Comparison of ENCODE assay signal across 15 cellular contexts in the genomic region with DNA sequence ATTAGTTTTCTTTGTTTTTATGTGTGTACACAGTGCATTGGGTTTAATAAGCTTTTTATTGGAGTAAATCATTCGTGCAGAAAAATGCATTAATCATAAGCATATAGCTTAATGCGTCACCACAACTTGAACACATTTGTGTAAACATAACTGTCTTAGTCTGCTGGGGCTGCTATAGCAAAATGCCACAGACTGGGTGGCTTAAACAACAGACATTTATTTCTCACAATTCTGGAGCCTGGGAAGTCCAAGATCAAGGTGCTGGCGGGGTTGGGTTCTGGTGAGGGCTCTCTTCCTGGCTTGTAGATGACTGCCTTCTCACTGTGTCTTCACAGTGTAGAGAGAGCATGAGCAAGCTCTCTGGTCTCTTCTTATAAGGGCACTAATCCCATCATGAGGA. TPM values are rescaled to one million over a fixed set of nuclear protein-coding genes. Genes with fewer than 3 reads are reported as not detected.
DNase-seq lines count a peak whose midpoint lies in the region; ATAC-seq, FAIRE-seq and TF ChIP-seq lines count a peak whose summit lies in the region.
"Had no signal": no experiment of that assay in that cellular context is flagged by ENCODE, and none has a peak within 500 bp of the region (broad histone marks: within the 10 kb centered on the region; RNA-seq: fewer than 3 reads in every experiment).

No MANE protein-coding gene starts in this region.

- H3K9ac ChIP-seq in SK-N-SH (peak overlapping the region; percentile 63), smooth muscle cell (ENCODE audit: low read depth) (peak overlapping the region; percentile 36), kidney (ENCODE audit: low read length in 2 of 2) (no peak overlapping the region)

- H3K79me2 ChIP-seq in SK-N-SH (ENCODE audit: insufficient read depth) (no peaks in the 10 kb centered on the region), smooth muscle cell (ENCODE audit: low read depth) (no peaks in the 10 kb centered on the region)

- ATAC-seq in HG03469 (IDR thresholded peaks at IDR 0.05; ENCODE audit: unreplicated experiment): no peak

- peaks cover 52% of the 10 kb centered on the region for H3F3A ChIP-seq in SK-N-SH (replicated peaks; ENCODE audit: insufficient read depth)
- peaks cover 7% of the 10 kb centered on the region for H3F3A ChIP-seq in smooth muscle cell (ENCODE audit: low read depth)

- 30% methylated on average over 3 of the region's 3 CpGs for WGBS in SK-N-SH (ENCODE audit: low lambda C conversion rate)
- 56% methylated on average over 3 of the region's 3 CpGs for WGBS in esophagus muscularis mucosa
- 27% methylated on average over 3 of the region's 3 CpGs for WGBS in smooth muscle cell (ENCODE audit: low lambda C conversion rate)

- POLR2A ChIA-PET in activated CD4-positive, alpha-beta memory T cell treated with anti-CD3 and anti-CD28 coated beads for 36 hours (lab: Charles Lee): interaction anchor here (1.0 kb wide), 1 partner anchor 17 kb away, joined by 3 read pairs; a partner anchor contains a TSS
- POLR2A ChIA-PET in activated CD4-positive, alpha-beta memory T cell treated with anti-CD3 and anti-CD28 coated beads, Interleukin-2, amount 10 ng/mL, durations not matched to agents 7 days and 5 days (lab: Charles Lee): no interaction called here
- POLR2A ChIA-PET in SK-N-SH (lab: Yijun Ruan, JAX): interaction anchor here (1.0 kb wide), 1 partner anchor 19 kb away, joined by 4 read pairs; no protein-coding TSS in a partner anchor

- H3K27me3 Mint-ChIP-seq in activated CD4-positive, alpha-beta memory T cell treated with anti-CD3 and anti-CD28 coated beads for 36 hours: peaks cover 7% of the 10 kb centered on the region
- peaks cover 9% of the 10 kb centered on the region for H3K27me3 Mint-ChIP-seq in activated CD4-positive, alpha-beta memory T cell treated with anti-CD3 and anti-CD28 coated beads, Interleukin-2, amount 10 ng/mL, durations not matched to agents 7 days and 5 days

- no peak for TF ChIP-seq EP300 in SK-N-SH (IDR thresholded peaks at IDR 0.05; ENCODE audit: borderline replicate concordance in 1 of 2, low read depth in 1 of 2, low read length in 1 of 2)
- no peak for TF ChIP-seq EP300 in esophagus muscularis mucosa (IDR thresholded peaks at IDR 0.05)

- intact Hi-C loops in activated CD4-positive, alpha-beta memory T cell treated with anti-CD3 and anti-CD28 coated beads for 36 hours (cut with micrococcal nuclease): loop anchor here (5.0 kb wide), 1 partner anchor 522 kb away; no protein-coding TSS in a partner anchor
- intact Hi-C loops in esophagus muscularis mucosa (cut with DNase I): no loop called here
- intact Hi-C loops in kidney (cut with DNase I): no loop called here

- TF ChIP-seq RAD21 in SK-N-SH (IDR thresholded peaks at IDR 0.05; ENCODE audit: low read length): no peak

- peaks cover 0 to 17% of the 10 kb centered on the region in 2 experiments for H3K4me1 ChIP-seq in SK-N-SH (ENCODE audit: control insufficient read depth in 1 of 2, insufficient read depth in 2 of 2, low read depth in 1 of 2, low read length in 1 of 2)
- H3K4me1 ChIP-seq in esophagus muscularis mucosa: peaks cover 0 to 38% (median 32%) of the 10 kb centered on the region in 4 donors
- H3K4me1 ChIP-seq in smooth muscle cell (ENCODE audit: low read depth): peaks cover 7% of the 10 kb centered on the region
- peaks cover 0 to 3% of the 10 kb centered on the region in 2 donors for H3K4me1 ChIP-seq in kidney (ENCODE audit: control insufficient read depth in 1 of 2, insufficient read depth in 1 of 2, low read depth in 1 of 2, low read length in 2 of 2)

- no peaks in the 10 kb centered on the region for H3K36me3 ChIP-seq in SK-N-SH (replicated peaks in 1 of 2; ENCODE audit: control insufficient read depth in 1 of 2, insufficient read depth in 2 of 2, low read length in 1 of 2)
- no peaks in the 10 kb centered on the region for H3K36me3 ChIP-seq in esophagus muscularis mucosa
- H3K36me3 ChIP-seq in smooth muscle cell (ENCODE audit: low read depth): no peaks in the 10 kb centered on the region
- H3K36me3 ChIP-seq in kidney (ENCODE audit: control insufficient read depth in 1 of 2, insufficient read depth in 2 of 2, low read length in 2 of 2): no peaks in the 10 kb centered on the region

- H3K27me3 ChIP-seq in SK-N-SH (ENCODE audit: insufficient read depth): no peaks in the 10 kb centered on the region
- H3K27me3 ChIP-seq in esophagus muscularis mucosa: no peaks in the 10 kb centered on the region
- H3K27me3 ChIP-seq in smooth muscle cell (ENCODE audit: low read depth): no peaks in the 10 kb centered on the region

- no peaks in the 10 kb centered on the region for H3K36me3 Mint-ChIP-seq in activated CD4-positive, alpha-beta memory T cell treated with anti-CD3 and anti-CD28 coated beads for 36 hours
- H3K36me3 Mint-ChIP-seq in activated CD4-positive, alpha-beta memory T cell treated with anti-CD3 and anti-CD28 coated beads, Interleukin-2, amount 10 ng/mL, durations not matched to agents 7 days and 5 days (ENCODE audit: low read depth): no peaks in the 10 kb centered on the region
- H3K36me3 Mint-ChIP-seq: memory B cell had no signal

- no peaks in the 10 kb centered on the region for H3K9me2 ChIP-seq in SK-N-SH

- peak overlapping the region; percentile 30 for H3K27ac Mint-ChIP-seq in activated CD4-positive, alpha-beta memory T cell treated with anti-CD3 and anti-CD28 coated beads for 36 hours
- no peak overlapping the region for H3K27ac Mint-ChIP-seq in activated CD4-positive, alpha-beta memory T cell treated with anti-CD3 and anti-CD28 coated beads, Interleukin-2, amount 10 ng/mL, durations not matched to agents 7 days and 5 days
- H3K27ac Mint-ChIP-seq: memory B cell had no signal

- CTCF ChIA-PET in activated CD4-positive, alpha-beta memory T cell treated with anti-CD3 and anti-CD28 coated beads for 36 hours (lab: Charles Lee): interaction anchor here (0.6 to 6.9 kb wide), 27 partner anchors 8 to 822 kb away, joined by 3 to 95 read pairs (median 4); a partner anchor contains a TSS
- CTCF ChIA-PET in activated CD4-positive, alpha-beta memory T cell treated with anti-CD3 and anti-CD28 coated beads, Interleukin-2, amount 10 ng/mL, durations not matched to agents 7 days and 5 days (lab: Charles Lee): interaction anchor here (0.6 to 6.1 kb wide), 19 partner anchors 8 to 1662 kb away, joined by 3 to 61 read pairs (median 5); a partner anchor contains a TSS
- CTCF ChIA-PET in SK-N-SH (lab: Yijun Ruan, JAX): interaction anchor here (0.6 to 8.9 kb wide), 17 partner anchors 8 to 536 kb away, joined by 3 to 153 read pairs (median 6); a partner anchor contains a TSS

- FAIRE-seq in kidney (lab: Jason Lieb, UNC): no peak
- FAIRE-seq: small intestine had no signal

- peaks cover 18% of the 10 kb centered on the region for H3K4me1 Mint-ChIP-seq in activated CD4-positive, alpha-beta memory T cell treated with anti-CD3 and anti-CD28 coated beads for 36 hours (ENCODE audit: low read depth)
- peaks cover 18% of the 10 kb centered on the region for H3K4me1 Mint-ChIP-seq in activated CD4-positive, alpha-beta memory T cell treated with anti-CD3 and anti-CD28 coated beads, Interleukin-2, amount 10 ng/mL, durations not matched to agents 7 days and 5 days

- no peak for DNase-seq in activated CD4-positive, alpha-beta memory T cell treated with anti-CD3 and anti-CD28 coated beads for 36 hours
- DNase-seq in activated CD4-positive, alpha-beta memory T cell treated with anti-CD3 and anti-CD28 coated beads, Interleukin-2, amount 10 ng/mL, durations not matched to agents 7 days and 5 days: no peak
- DNase-seq in SK-N-SH: no peak
- DNase-seq in esophagus muscularis mucosa (ENCODE audit: extremely low spot score): no peak
- no peak for DNase-seq in smooth muscle cell (lab: John Stamatoyannopoulos, UW; ENCODE audit: unreplicated experiment)
- DNase-seq in activated CD8-positive, alpha-beta memory T cell treated with anti-CD3 and anti-CD28 coated beads, Interleukin-2, amount 50 U/mL, for 4 hours: no peak
- no peak for DNase-seq in kidney
- DNase-seq: activated CD4-positive, alpha-beta T cell treated with anti-CD3 and anti-CD28 coated beads for 48 hours; H7; NCI-H2081 had no signal

- TF ChIP-seq POLR2A in esophagus muscularis mucosa (IDR thresholded peaks at IDR 0.05; ENCODE audit: low read depth): no peak

- H2AFZ ChIP-seq in SK-N-SH (ENCODE audit: low read depth): no peak overlapping the region
- no peak overlapping the region for H2AFZ ChIP-seq in smooth muscle cell (ENCODE audit: low read depth)

- no peaks in the 10 kb centered on the region for H4K20me1 ChIP-seq in SK-N-SH (ENCODE audit: insufficient read depth)
- H4K20me1 ChIP-seq in smooth muscle cell (ENCODE audit: low read depth): no peaks in the 10 kb centered on the region

- H3K9me3 ChIP-seq in SK-N-SH (no peaks in the 10 kb centered on the region), esophagus muscularis mucosa (no peaks in the 10 kb centered on the region), smooth muscle cell (replicated peaks; ENCODE audit: low read depth) (no peaks in the 10 kb centered on the region), kidney (ENCODE audit: control insufficient read depth in 1 of 2, low read length in 2 of 2) (no peaks in the 10 kb centered on the region)

- H3K27ac ChIP-seq in SK-N-SH (ENCODE audit: low read depth in 2 of 2, low read length in 1 of 2): peak overlapping the region in 1 of 2 experiments; percentile 91; a peak in 2 of 4 replicates
- peak overlapping the region; percentile 7 to 80 (median 40) for H3K27ac ChIP-seq in esophagus muscularis mucosa (replicated peaks in 1 of 4)
- H3K27ac ChIP-seq in smooth muscle cell (ENCODE audit: low read depth): peak overlapping the region; percentile 89
- H3K27ac ChIP-seq in kidney (ENCODE audit: low read depth in 2 of 2, low read length in 2 of 2): no peak overlapping the region
- H3K27ac ChIP-seq: HL-60 had no signal

- H3K4me2 ChIP-seq in SK-N-SH: peak overlapping the region; percentile 67
- peak overlapping the region; percentile 75 for H3K4me2 ChIP-seq in smooth muscle cell

- H3K9me3 Mint-ChIP-seq in activated CD4-positive, alpha-beta memory T cell treated with anti-CD3 and anti-CD28 coated beads for 36 hours: no peaks in the 10 kb centered on the region
- no peaks in the 10 kb centered on the region for H3K9me3 Mint-ChIP-seq in activated CD4-positive, alpha-beta memory T cell treated with anti-CD3 and anti-CD28 coated beads, Interleukin-2, amount 10 ng/mL, durations not matched to agents 7 days and 5 days
- H3K9me3 Mint-ChIP-seq: activated T-helper 17 cell treated with anti-CD3 and anti-CD28 coated beads, Interleukin-2, amount 50 U/mL, for 72 hours; memory B cell had no signal

- no peak overlapping the region for H3K4me3 Mint-ChIP-seq in activated CD4-positive, alpha-beta memory T cell treated with anti-CD3 and anti-CD28 coated beads for 36 hours
- H3K4me3 Mint-ChIP-seq in activated CD4-positive, alpha-beta memory T cell treated with anti-CD3 and anti-CD28 coated beads, Interleukin-2, amount 10 ng/mL, durations not matched to agents 7 days and 5 days: no peak overlapping the region
- H3K4me3 Mint-ChIP-seq: memory B cell had no signal

- H3K4me3 ChIP-seq in SK-N-SH (ENCODE audit: low read depth in 2 of 2, low read length in 1 of 2) (peak overlapping the region; percentile 20 to 47; a peak in 3 of 4 replicates), esophagus muscularis mucosa (peak overlapping the region in 2 of 4 donors; percentile 12 to 29), smooth muscle cell (no peak overlapping the region), kidney (ENCODE audit: low read length in 2 of 2) (no peak overlapping the region)

- TF ChIP-seq CTCF in SK-N-SH (IDR thresholded peaks at IDR 0.05): no peak
- no peak for TF ChIP-seq CTCF in esophagus muscularis mucosa (IDR thresholded peaks at IDR 0.05)
- TF ChIP-seq CTCF in smooth muscle cell (IDR thresholded peaks at IDR 0.05; ENCODE audit: borderline replicate concordance, insufficient read depth, poor library complexity, severe bottlenecking): no peak
- TF ChIP-seq CTCF in kidney (IDR thresholded peaks at IDR 0.05; ENCODE audit: borderline replicate concordance, extremely low read depth, insufficient read depth): no peak

RNA-seq across cellular contexts. Expression of a gene that starts 17.6 kb away (rescaled TPM):
- total RNA-seq in activated CD4-positive, alpha-beta memory T cell treated with anti-CD3 and anti-CD28 coated beads for 36 hours: 1 to 10 TPM; 7.4 to 7.9 TPM
- 1 to 10 TPM; 4.8 to 5.7 TPM for total RNA-seq in activated CD4-positive, alpha-beta memory T cell treated with anti-CD3 and anti-CD28 coated beads, Interleukin-2, amount 10 ng/mL, durations not matched to agents 7 days and 5 days
- polyA plus RNA-seq in SK-N-SH (2012; rRNA removed): 3.6 and 3.9 TPM in 2 replicates
- 1.3 and 2.5 TPM in 2 replicates for polyA plus RNA-seq in SK-N-SH (2012; cell fraction: cytosol; rRNA removed)
- 10.7 and 12.4 TPM in 2 replicates for polyA plus RNA-seq in SK-N-SH (2012; cell fraction: nucleus; rRNA removed)
- total RNA-seq in esophagus muscularis mucosa: 10 to 100 TPM in 2 of 4 donors, 1 to 10 TPM in 2; 5.2 to 17.9 (median 7.8) TPM
- 10.2 and 13.7 TPM in 2 replicates for total RNA-seq in smooth muscle cell
- 14.9 and 25.8 TPM in 2 replicates for polyA plus RNA-seq in smooth muscle cell
- total RNA-seq in kidney: 12.6 TPM
- 2.0 TPM for polyA plus RNA-seq in kidney (ENCODE audit: insufficient read depth, low read depth, low replicate concordance)

RNA-seq across cellular contexts. Expression of a gene that starts 57.4 kb away (rescaled TPM):
- total RNA-seq in activated CD4-positive, alpha-beta memory T cell treated with anti-CD3 and anti-CD28 coated beads for 36 hours: 1 to 10 TPM; 2.7 to 2.8 TPM
- 1 to 10 TPM; 1.8 to 2.2 TPM for total RNA-seq in activated CD4-positive, alpha-beta memory T cell treated with anti-CD3 and anti-CD28 coated beads, Interleukin-2, amount 10 ng/mL, durations not matched to agents 7 days and 5 days
- 7.5 and 11.8 TPM in 2 replicates for polyA plus RNA-seq in SK-N-SH (2012; rRNA removed)
- 2.8 and 4.8 TPM in 2 replicates for polyA plus RNA-seq in SK-N-SH (2012; cell fraction: cytosol; rRNA removed)
- polyA plus RNA-seq in SK-N-SH (2012; cell fraction: nucleus; rRNA removed): 34.1 and 39.2 TPM in 2 replicates
- 1 to 10 TPM; 6.2 to 7.3 (median 6.7) TPM for total RNA-seq in esophagus muscularis mucosa
- 6.5 and 7.3 TPM in 2 replicates for total RNA-seq in smooth muscle cell
- 11.4 and 16.6 TPM in 2 replicates for polyA plus RNA-seq in smooth muscle cell
- 24.3 TPM for total RNA-seq in kidney
- polyA plus RNA-seq in kidney (ENCODE audit: insufficient read depth, low read depth, low replicate concordance): 35.6 TPM

Comparison
In these comparisons a context has a peak if more than half of its experiments do, and no peak if none do; other contexts are left out.
1. H3K27ac ChIP-seq: peak in esophagus muscularis mucosa (4 of 4) and smooth muscle cell (single experiment); none in kidney (0 of 2).
2. H3K4me3 ChIP-seq: peak in SK-N-SH (2 of 2); none in smooth muscle cell (single experiment) and kidney (0 of 2).
3. H3K9ac ChIP-seq: peak in SK-N-SH (single experiment) and smooth muscle cell (single experiment); none in kidney (0 of 2).